Comparison of ENCODE assay signal across 1 cellular context in genomic region chr17:81821603-81822311, GRCh38.
TF ChIP-seq lines count a peak whose summit lies in the region.

No MANE protein-coding gene starts in this region.

TF ChIP-seq in HepG2, 621 proteins besides CTCF, POLR2A, EP300 and RAD21 (continued from another document):
- TF ChIP-seq ARNTL (CRISPR knock-in tag; IDR thresholded peaks at IDR 0.05) (no peak), ZNF12 (CRISPR knock-in tag; IDR thresholded peaks at IDR 0.05) (no peak), ZNF609 (CRISPR knock-in tag; IDR thresholded peaks at IDR 0.05; ENCODE audit: borderline replicate concordance) (no peak), NR1H2 (CRISPR knock-in tag; IDR thresholded peaks at IDR 0.05; ENCODE audit: borderline replicate concordance, low read depth) (no peak), NCOA2 (CRISPR knock-in tag; IDR thresholded peaks at IDR 0.05) (peak; percentile 66), RXRA (CRISPR knock-in tag; IDR thresholded peaks at IDR 0.05) (peak; percentile 73), CBX1 (IDR thresholded peaks at IDR 0.05; ENCODE audit: low read depth) (no peak), NFYC (CRISPR knock-in tag; IDR thresholded peaks at IDR 0.05) (no peak), JUN (CRISPR knock-in tag; IDR thresholded peaks at IDR 0.05) (no peak), GATAD1 (CRISPR knock-in tag; IDR thresholded peaks at IDR 0.05) (no peak), NR2C2 (CRISPR knock-in tag; IDR thresholded peaks at IDR 0.05; ENCODE audit: borderline replicate concordance) (no peak), ZNF101 (CRISPR knock-in tag; IDR thresholded peaks at IDR 0.05; ENCODE audit: borderline replicate concordance, low read depth) (no peak), POLR2AphosphoS2 (IDR thresholded peaks at IDR 0.05; ENCODE audit: low read depth, low read length) (no peak), SOX13 (IDR thresholded peaks at IDR 0.05) (no peak), SOX13 (CRISPR knock-in tag; conservative IDR thresholded peaks at IDR 0.05 in 1 of 2, IDR thresholded peaks at IDR 0.05 in 1 of 2) (no peak), MEIS1 (CRISPR knock-in tag; IDR thresholded peaks at IDR 0.05; ENCODE audit: borderline replicate concordance) (peak; percentile 25; the same call in 1 of the 2 replicates), SRSF9 (IDR thresholded peaks at IDR 0.05; ENCODE audit: borderline replicate concordance, insufficient read depth, low read depth, low read length, poor library complexity, severe bottlenecking) (no peak), U2AF2 (IDR thresholded peaks at IDR 0.05; ENCODE audit: low read depth, low read length) (no peak), ZNF607 (CRISPR knock-in tag; IDR thresholded peaks at IDR 0.05; ENCODE audit: borderline replicate concordance) (no peak; the same call in 1 of the 2 replicates), POLR2AphosphoS5 (IDR thresholded peaks at IDR 0.05; ENCODE audit: low read depth, low read length) (no peak)
- TF ChIP-seq, protein P1, sequence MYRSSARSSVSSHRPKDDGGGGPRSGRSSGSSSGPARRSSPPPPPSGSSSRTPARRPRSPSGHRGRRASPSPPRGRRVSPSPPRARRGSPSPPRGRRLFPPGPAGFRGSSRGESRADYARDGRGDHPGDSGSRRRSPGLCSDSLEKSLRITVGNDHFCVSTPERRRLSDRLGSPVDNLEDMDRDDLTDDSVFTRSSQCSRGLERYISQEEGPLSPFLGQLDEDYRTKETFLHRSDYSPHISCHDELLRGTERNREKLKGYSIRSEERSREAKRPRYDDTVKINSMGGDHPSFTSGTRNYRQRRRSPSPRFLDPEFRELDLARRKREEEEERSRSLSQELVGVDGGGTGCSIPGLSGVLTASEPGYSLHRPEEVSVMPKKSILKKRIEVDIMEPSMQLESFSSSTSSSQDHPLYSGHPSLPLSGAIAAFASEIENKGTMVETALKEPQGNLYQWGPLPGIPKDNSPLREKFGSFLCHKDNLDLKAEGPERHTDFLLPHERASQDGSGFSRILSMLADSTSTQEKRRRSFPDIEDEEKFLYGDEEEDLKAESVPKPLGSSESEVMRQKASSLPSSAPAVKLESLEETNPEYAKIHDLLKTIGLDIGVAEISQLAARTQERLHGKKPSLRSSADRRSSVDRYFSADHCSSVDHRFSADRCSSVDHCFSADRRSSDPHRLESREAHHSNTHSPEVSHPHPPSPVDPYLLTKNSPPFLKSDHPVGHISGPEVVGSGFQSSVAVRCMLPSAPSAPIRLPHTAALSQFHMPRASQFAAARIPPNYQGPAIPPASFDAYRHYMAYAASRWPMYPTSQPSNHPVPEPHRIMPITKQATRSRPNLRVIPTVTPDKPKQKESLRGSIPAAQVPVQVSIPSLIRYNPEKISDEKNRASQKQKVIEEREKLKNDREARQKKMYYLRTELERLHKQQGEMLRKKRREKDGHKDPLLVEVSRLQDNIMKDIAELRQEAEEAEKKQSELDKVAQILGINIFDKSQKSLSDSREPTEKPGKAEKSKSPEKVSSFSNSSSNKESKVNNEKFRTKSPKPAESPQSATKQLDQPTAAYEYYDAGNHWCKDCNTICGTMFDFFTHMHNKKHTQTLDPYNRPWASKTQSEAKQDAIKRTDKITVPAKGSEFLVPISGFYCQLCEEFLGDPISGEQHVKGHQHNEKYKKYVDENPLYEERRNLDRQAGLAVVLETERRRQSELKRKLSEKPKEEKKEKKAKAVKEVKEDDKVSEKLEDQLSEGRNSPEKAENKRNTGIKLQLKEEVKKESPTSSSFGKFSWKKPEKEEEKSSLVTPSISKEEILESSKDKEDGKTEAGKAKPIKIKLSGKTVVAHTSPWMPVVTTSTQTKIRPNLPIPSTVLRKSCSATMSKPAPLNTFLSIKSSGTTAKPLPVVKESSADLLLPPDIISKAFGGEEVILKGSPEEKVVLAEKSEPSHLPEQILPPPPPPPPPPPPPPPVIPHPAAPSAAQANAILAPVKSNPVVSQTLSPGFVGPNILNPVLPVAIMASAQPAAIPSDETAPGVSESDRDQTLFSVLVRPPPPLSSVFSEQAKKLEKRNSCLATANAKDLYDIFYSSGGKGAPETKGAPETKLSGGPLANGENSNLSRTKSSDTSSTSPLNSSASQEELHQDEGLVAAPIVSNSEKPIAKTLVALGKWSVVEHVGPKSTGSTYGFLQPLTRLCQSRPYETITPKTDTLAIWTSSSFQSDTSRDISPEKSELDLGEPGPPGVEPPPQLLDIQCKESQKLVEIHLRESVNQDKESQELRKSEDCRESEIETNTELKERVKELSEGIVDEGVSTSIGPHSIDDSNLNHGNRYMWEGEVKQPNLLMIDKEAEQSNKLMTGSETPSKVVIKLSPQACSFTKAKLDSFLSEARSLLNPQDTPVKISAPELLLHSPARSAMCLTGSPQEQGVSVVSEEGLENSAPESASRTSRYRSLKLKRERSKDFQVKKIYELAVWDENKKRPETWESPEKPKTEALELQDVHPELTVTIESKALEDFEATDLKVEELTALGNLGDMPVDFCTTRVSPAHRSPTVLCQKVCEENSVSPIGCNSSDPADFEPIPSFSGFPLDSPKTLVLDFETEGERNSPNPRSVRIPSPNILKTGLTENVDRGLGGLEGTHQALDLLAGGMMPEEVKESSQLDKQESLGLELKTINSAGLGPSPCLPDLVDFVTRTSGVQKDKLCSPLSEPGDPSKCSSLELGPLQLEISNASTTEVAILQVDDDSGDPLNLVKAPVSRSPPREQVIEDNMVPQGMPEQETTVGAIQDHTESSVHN (CRISPR knock-in tag; IDR thresholded peaks at IDR 0.05) = no peak
- TF ChIP-seq, protein P2, sequence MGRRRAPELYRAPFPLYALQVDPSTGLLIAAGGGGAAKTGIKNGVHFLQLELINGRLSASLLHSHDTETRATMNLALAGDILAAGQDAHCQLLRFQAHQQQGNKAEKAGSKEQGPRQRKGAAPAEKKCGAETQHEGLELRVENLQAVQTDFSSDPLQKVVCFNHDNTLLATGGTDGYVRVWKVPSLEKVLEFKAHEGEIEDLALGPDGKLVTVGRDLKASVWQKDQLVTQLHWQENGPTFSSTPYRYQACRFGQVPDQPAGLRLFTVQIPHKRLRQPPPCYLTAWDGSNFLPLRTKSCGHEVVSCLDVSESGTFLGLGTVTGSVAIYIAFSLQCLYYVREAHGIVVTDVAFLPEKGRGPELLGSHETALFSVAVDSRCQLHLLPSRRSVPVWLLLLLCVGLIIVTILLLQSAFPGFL (CRISPR knock-in tag; IDR thresholded peaks at IDR 0.05) = no peak
